15 cellular contexts compared by ENCODE assay signal in genomic region chr13:67155898-67156717, GRCh38.
DNase-seq lines count a peak whose midpoint lies in the region; ATAC-seq, FAIRE-seq and TF ChIP-seq lines count a peak whose summit lies in the region.
"Had no signal": no experiment of that assay in that cellular context is flagged by ENCODE, and none has a peak within 500 bp of the region (broad histone marks: within the 10 kb centered on the region; RNA-seq: fewer than 3 reads in every experiment).

No MANE protein-coding gene starts in this region.

- intact Hi-C loops in IMR-90 (cut with micrococcal nuclease): no loop called here

- H2BK20ac ChIP-seq in IMR-90 (ENCODE audit: low read depth, low read length): no peak overlapping the region

- WGBS in IMR-90 (ENCODE audit: extremely low coverage in 2 of 2, insufficient read length in 1 of 2), 2 experiments: 96% methylated on average over 10 of the region's 24 CpGs; no CpG with 5 or more reads in 1 of the 2 experiments

- H3K27me3 ChIP-seq in IMR-90 (ENCODE audit: control insufficient read depth, insufficient read depth, low read length): no peaks in the 10 kb centered on the region
- H3K27me3 ChIP-seq in bronchial epithelial cell (ENCODE audit: control insufficient read depth, insufficient read depth, low read length): no peaks in the 10 kb centered on the region
- no peaks in the 10 kb centered on the region for H3K27me3 ChIP-seq in layer of hippocampus (ENCODE audit: control insufficient read depth, insufficient read depth, low read length)

- H3K27ac ChIP-seq in IMR-90 (ENCODE audit: insufficient read depth, low read length): no peak overlapping the region
- H3K27ac ChIP-seq in layer of hippocampus (ENCODE audit: low read depth, low read length): peak overlapping the region; percentile 71
- peak overlapping the region; percentile 87 for H3K27ac ChIP-seq in substantia nigra (ENCODE audit: low read depth, low read length, poor library complexity, severe bottlenecking)
- H3K27ac ChIP-seq: A549, PC-9 had no signal

- H2AK9ac ChIP-seq in IMR-90 (replicated peaks; ENCODE audit: low read depth, low read length, poor library complexity): no peak overlapping the region

- no peak overlapping the region for H3K18ac ChIP-seq in IMR-90 (ENCODE audit: low read depth, low read length)

- H3K36me3 ChIP-seq in IMR-90 (ENCODE audit: control insufficient read depth, insufficient read depth, low read length) (no peaks in the 10 kb centered on the region), bronchial epithelial cell (ENCODE audit: control insufficient read depth, insufficient read depth, low read length) (no peaks in the 10 kb centered on the region)

- POLR2A ChIA-PET in IMR-90 (lab: Charles Lee; ENCODE audit: unreplicated experiment): no interaction called here
- POLR2A ChIA-PET in HEK293T (lab: Yijun Ruan, JAX): no interaction called here

- H3K4ac ChIP-seq in IMR-90 (ENCODE audit: low read depth, low read length): no peak overlapping the region

- H4K5ac ChIP-seq in IMR-90 (ENCODE audit: low read depth, low read length): no peak overlapping the region

- CTCF ChIA-PET in IMR-90 (lab: Yijun Ruan, JAX) (no interaction called here), HEK293T (lab: Yijun Ruan, JAX) (interaction anchor here (0.6 kb wide), 1 partner anchor 8 kb away, joined by 3 read pairs; no protein-coding TSS in a partner anchor)

- DNase-seq in IMR-90 (no peak), bronchial epithelial cell (ENCODE audit: low read depth) (no peak), substantia nigra (lab: John Stamatoyannopoulos, UW) (peak in 29 of 49 donors; percentile 1 to 57 (median 28)), HEK293T (ENCODE audit: extremely low spot score) (no peak)
- DNase-seq: DMS79 treated with DMSO at 0.1 percent for 48 hours, Kasumi-1, NCI-H1105 treated with DMSO at 0.1 percent for 48 hours, NCI-H1930, NCI-H446 treated with DMSO at 0.1 percent for 48 hours, NCI-H748 treated with DMSO at 0.1 percent for 48 hours, PC-9 had no signal

- FAIRE-seq in bronchial epithelial cell (lab: Jason Lieb, UNC): peak; percentile 40
- FAIRE-seq: A549 had no signal

- no peak for TF ChIP-seq RAD21 in IMR-90 (IDR thresholded peaks at IDR 0.05; ENCODE audit: low read length)

- H4K91ac ChIP-seq in IMR-90 (ENCODE audit: insufficient read depth, low read depth, low read length): no peak overlapping the region

- no peak overlapping the region for H3K14ac ChIP-seq in IMR-90 (replicated peaks; ENCODE audit: low read depth, low read length)

- no peak overlapping the region for H3K9ac ChIP-seq in IMR-90 (ENCODE audit: low read depth, low read length)

- H2BK120ac ChIP-seq in IMR-90 (ENCODE audit: low read depth, low read length): no peak overlapping the region

- no peak for TF ChIP-seq POLR2A in IMR-90 (IDR thresholded peaks at IDR 0.05; ENCODE audit: low read depth, low read length)

- H3K56ac ChIP-seq in IMR-90 (ENCODE audit: extremely low read depth, insufficient read depth, low read length): no peak overlapping the region

- H2BK15ac ChIP-seq in IMR-90 (ENCODE audit: low read depth, low read length): no peak overlapping the region

- TF ChIP-seq CTCF in IMR-90 (conservative IDR thresholded peaks at IDR 0.05; ENCODE audit: low read depth, low read length) (no peak), bronchial epithelial cell (IDR thresholded peaks at IDR 0.05; ENCODE audit: insufficient read depth, low read length, severe bottlenecking) (no peak)

- H2AFZ ChIP-seq in IMR-90 (replicated peaks; ENCODE audit: low read length, poor library complexity): peak overlapping the region; percentile 65
- H2AFZ ChIP-seq: PC-9 had no signal

- no peak overlapping the region for H3K4me2 ChIP-seq in IMR-90 (ENCODE audit: low read depth, low read length)
- H3K4me2 ChIP-seq: A549, PC-9 had no signal

- no peaks in the 10 kb centered on the region for H3K9me3 ChIP-seq in IMR-90 (ENCODE audit: control insufficient read depth, insufficient read depth, low read length)
- H3K9me3 ChIP-seq: A549 had no signal

- H2BK5ac ChIP-seq in IMR-90 (ENCODE audit: low read depth, low read length, poor library complexity, severe bottlenecking): no peak overlapping the region

- BruUV-seq in IMR-90 (replicated peaks; lab: Mats Ljungman, UMichigan): no TSS peak

- no peaks in the 10 kb centered on the region for H3K79me1 ChIP-seq in IMR-90 (ENCODE audit: low read depth in 1 of 2, low read length in 2 of 2)

- in situ Hi-C loops in IMR-90 (cut with MboI; ENCODE audit: low sequenced_read_pairs): no loop called here

- H3K4me3 ChIP-seq in IMR-90 (ENCODE audit: insufficient read depth, low read depth, low read length): no peak overlapping the region
- H3K4me3 ChIP-seq in bronchial epithelial cell (ENCODE audit: low read depth, low read length): no peak overlapping the region
- H3K4me3 ChIP-seq: A549, PC-9 had no signal

- H4K8ac ChIP-seq in IMR-90 (ENCODE audit: low read depth in 2 of 2, low read length in 2 of 2): no peak overlapping the region

- no peak for ATAC-seq in IMR-90 (ENCODE audit: low read depth)
- ATAC-seq in HG02938 (IDR thresholded peaks at IDR 0.05; ENCODE audit: unreplicated experiment): no peak
- no peak for ATAC-seq in activated CD4-positive, CD25-positive, alpha-beta regulatory T cell treated with anti-CD3 and anti-CD28 coated beads, Interleukin-2, amount 50 U/mL, for 24 hours

- dilution Hi-C loops in IMR-90 (cut with HindIII; ENCODE audit: low sequenced_read_pairs, unreplicated experiment): no loop called here

- H2AK5ac ChIP-seq in IMR-90 (ENCODE audit: low read depth, low read length): no peak overlapping the region

- H4K20me1 ChIP-seq in IMR-90 (ENCODE audit: insufficient read depth, low read length): no peaks in the 10 kb centered on the region

- H3K9me1 ChIP-seq in IMR-90 (ENCODE audit: insufficient read depth, low read length): no peaks in the 10 kb centered on the region

- H3K4me1 ChIP-seq in IMR-90 (ENCODE audit: control insufficient read depth, insufficient read depth, low read length): no peaks in the 10 kb centered on the region
- H3K4me1 ChIP-seq: A549 had no signal

- H3K23ac ChIP-seq in IMR-90 (ENCODE audit: low read depth, low read length): no peak overlapping the region

TF ChIP-seq in IMR-90, 13 proteins besides CTCF, POLR2A, EP300 and RAD21 (continues in another document):
- TF ChIP-seq MAFK (IDR thresholded peaks at IDR 0.05; ENCODE audit: low read depth, low read length): no peak
- no peak for TF ChIP-seq RFX5 (IDR thresholded peaks at IDR 0.05; ENCODE audit: low read depth, low read length)
- no peak for TF ChIP-seq NFE2L2 (IDR thresholded peaks at IDR 0.05; ENCODE audit: low read depth, low read length)
- no peak for TF ChIP-seq RCOR1 (IDR thresholded peaks at IDR 0.05; ENCODE audit: insufficient replicate concordance, low read length)
- TF ChIP-seq SMC3 (IDR thresholded peaks at IDR 0.05; ENCODE audit: low read depth, low read length): no peak
- no peak for TF ChIP-seq FOS (IDR thresholded peaks at IDR 0.05; ENCODE audit: low read depth, low read length)
- TF ChIP-seq, protein P1, sequence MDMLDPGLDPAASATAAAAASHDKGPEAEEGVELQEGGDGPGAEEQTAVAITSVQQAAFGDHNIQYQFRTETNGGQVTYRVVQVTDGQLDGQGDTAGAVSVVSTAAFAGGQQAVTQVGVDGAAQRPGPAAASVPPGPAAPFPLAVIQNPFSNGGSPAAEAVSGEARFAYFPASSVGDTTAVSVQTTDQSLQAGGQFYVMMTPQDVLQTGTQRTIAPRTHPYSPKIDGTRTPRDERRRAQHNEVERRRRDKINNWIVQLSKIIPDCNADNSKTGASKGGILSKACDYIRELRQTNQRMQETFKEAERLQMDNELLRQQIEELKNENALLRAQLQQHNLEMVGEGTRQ (IDR thresholded peaks at IDR 0.05; ENCODE audit: low read depth, low read length): no peak
- TF ChIP-seq MXI1 (IDR thresholded peaks at IDR 0.05; ENCODE audit: borderline replicate concordance, low read depth, low read length): no peak
- no peak for TF ChIP-seq CHD1 (IDR thresholded peaks at IDR 0.05; ENCODE audit: low read depth, low read length)
- TF ChIP-seq CEBPB (IDR thresholded peaks at IDR 0.05; ENCODE audit: low read depth, low read length): no peak
- no peak for TF ChIP-seq BHLHE40 (IDR thresholded peaks at IDR 0.05; ENCODE audit: low read depth, low read length)

TF ChIP-seq in HEK293T, 16 proteins besides CTCF, POLR2A, EP300 and RAD21:
- TF ChIP-seq LEF1 (IDR thresholded peaks at IDR 0.05; ENCODE audit: borderline replicate concordance) (no peak), BHLHE40 (IDR thresholded peaks at IDR 0.05; ENCODE audit: borderline replicate concordance) (no peak), HDGF (IDR thresholded peaks at IDR 0.05; ENCODE audit: borderline replicate concordance) (no peak), ELF4 (IDR thresholded peaks at IDR 0.05) (no peak), TARDBP (IDR thresholded peaks at IDR 0.05) (no peak), L3MBTL2 (conservative IDR thresholded peaks at IDR 0.05) (no peak), SP1 (IDR thresholded peaks at IDR 0.05) (no peak), ZNF384 (IDR thresholded peaks at IDR 0.05) (no peak), ARNT (IDR thresholded peaks at IDR 0.05) (no peak), SUZ12 (IDR thresholded peaks at IDR 0.05) (no peak)

Comparison
In these comparisons a context has a peak if more than half of its experiments do, and no peak if none do; other contexts are left out.
1. DNase-seq: peak in substantia nigra (29 of 49); none in IMR-90 (single experiment), bronchial epithelial cell (single experiment) and HEK293T (single experiment).